In the genomic region with DNA sequence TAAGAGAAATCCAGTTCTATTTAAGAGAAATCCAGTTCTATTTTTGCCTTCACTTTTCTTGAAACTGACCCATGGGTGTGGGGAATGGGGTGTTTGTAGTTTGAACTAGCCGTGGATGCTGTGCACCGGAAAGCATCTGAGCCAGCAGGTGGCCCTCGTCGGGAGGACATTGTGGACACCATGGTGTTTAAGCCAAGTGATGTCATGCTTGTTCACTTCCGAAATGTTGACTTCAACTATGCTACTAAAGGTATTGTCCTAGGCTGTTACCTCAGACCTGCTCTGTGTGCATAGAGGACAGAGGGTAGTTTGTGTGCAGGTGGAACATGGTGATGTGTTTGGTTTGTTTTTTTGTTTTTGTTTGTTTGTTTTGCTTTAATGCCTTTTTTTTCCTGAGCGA, we compare ENCODE assay signal across 1 cellular context.
TF ChIP-seq lines count a peak whose summit lies in the region.

No MANE protein-coding gene starts in this region.

TF ChIP-seq in A549, 52 proteins besides CTCF, POLR2A, EP300 and RAD21:
- TF ChIP-seq FOSB (CRISPR knock-in tag; IDR thresholded peaks at IDR 0.05): no peak
- TF ChIP-seq, protein P1, sequence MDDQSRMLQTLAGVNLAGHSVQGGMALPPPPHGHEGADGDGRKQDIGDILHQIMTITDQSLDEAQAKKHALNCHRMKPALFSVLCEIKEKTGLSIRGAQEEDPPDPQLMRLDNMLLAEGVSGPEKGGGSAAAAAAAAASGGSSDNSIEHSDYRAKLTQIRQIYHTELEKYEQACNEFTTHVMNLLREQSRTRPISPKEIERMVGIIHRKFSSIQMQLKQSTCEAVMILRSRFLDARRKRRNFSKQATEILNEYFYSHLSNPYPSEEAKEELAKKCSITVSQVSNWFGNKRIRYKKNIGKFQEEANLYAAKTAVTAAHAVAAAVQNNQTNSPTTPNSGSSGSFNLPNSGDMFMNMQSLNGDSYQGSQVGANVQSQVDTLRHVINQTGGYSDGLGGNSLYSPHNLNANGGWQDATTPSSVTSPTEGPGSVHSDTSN (IDR thresholded peaks at IDR 0.05): no peak
- TF ChIP-seq RARB (CRISPR knock-in tag; IDR thresholded peaks at IDR 0.05): no peak
- TF ChIP-seq NPAS2 (CRISPR knock-in tag; IDR thresholded peaks at IDR 0.05; ENCODE audit: borderline replicate concordance): no peak
- no peak for TF ChIP-seq BHLHE40 (IDR thresholded peaks at IDR 0.05; ENCODE audit: low read depth, low read length)
- TF ChIP-seq, protein P2, sequence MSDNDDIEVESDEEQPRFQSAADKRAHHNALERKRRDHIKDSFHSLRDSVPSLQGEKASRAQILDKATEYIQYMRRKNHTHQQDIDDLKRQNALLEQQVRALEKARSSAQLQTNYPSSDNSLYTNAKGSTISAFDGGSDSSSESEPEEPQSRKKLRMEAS (IDR thresholded peaks at IDR 0.05): no peak
- TF ChIP-seq CBX8 (IDR thresholded peaks at IDR 0.05): no peak
- TF ChIP-seq MYC (IDR thresholded peaks at IDR 0.05; ENCODE audit: borderline replicate concordance, low read length): no peak
- no peak for TF ChIP-seq PHF8 (IDR thresholded peaks at IDR 0.05; ENCODE audit: borderline replicate concordance, low read depth)
- TF ChIP-seq, protein P3, sequence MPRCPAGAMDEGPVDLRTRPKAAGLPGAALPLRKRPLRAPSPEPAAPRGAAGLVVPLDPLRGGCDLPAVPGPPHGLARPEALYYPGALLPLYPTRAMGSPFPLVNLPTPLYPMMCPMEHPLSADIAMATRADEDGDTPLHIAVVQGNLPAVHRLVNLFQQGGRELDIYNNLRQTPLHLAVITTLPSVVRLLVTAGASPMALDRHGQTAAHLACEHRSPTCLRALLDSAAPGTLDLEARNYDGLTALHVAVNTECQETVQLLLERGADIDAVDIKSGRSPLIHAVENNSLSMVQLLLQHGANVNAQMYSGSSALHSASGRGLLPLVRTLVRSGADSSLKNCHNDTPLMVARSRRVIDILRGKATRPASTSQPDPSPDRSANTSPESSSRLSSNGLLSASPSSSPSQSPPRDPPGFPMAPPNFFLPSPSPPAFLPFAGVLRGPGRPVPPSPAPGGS (IDR thresholded peaks at IDR 0.05): no peak
- TF ChIP-seq, protein P4, sequence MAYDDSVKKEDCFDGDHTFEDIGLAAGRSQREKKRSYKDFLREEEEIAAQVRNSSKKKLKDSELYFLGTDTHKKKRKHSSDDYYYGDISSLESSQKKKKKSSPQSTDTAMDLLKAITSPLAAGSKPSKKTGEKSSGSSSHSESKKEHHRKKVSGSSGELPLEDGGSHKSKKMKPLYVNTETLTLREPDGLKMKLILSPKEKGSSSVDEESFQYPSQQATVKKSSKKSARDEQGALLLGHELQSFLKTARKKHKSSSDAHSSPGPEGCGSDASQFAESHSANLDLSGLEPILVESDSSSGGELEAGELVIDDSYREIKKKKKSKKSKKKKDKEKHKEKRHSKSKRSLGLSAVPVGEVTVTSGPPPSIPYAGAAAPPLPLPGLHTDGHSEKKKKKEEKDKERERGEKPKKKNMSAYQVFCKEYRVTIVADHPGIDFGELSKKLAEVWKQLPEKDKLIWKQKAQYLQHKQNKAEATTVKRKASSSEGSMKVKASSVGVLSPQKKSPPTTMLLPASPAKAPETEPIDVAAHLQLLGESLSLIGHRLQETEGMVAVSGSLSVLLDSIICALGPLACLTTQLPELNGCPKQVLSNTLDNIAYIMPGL (CRISPR knock-in tag; IDR thresholded peaks at IDR 0.05; ENCODE audit: borderline replicate concordance): no peak
- no peak for TF ChIP-seq KDM5A (IDR thresholded peaks at IDR 0.05)
- no peak for TF ChIP-seq HDAC2 (IDR thresholded peaks at IDR 0.05)
- no peak for TF ChIP-seq TP53 (CRISPR knock-in tag; IDR thresholded peaks at IDR 0.05)
